ENCODE assay signal across 29 cellular contexts in the genomic region with DNA sequence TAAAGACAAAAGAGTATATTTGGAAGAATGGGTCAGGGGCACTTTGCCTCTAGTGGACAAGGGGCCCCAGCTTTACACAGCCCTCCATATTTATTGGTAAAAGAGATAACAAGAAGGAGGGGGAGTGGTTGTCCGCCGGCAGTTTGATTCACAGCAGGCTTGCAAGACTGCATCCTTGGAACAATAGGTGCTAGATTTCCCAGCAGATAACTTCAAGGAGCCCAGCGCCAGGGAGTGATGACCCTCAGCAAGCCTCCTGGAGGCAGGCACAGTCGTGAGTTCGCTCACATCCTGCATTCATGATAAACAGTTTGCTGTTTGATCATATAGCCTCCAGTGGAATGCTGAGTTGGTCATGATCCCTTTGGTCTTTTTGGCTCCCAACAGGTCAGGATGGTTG.
"Had no signal": no experiment of that assay in that cellular context is flagged by ENCODE, and none has a peak within 500 bp of the region (broad histone marks: within the 10 kb centered on the region; RNA-seq: fewer than 3 reads in every experiment).

No MANE protein-coding gene starts in this region.

- H3K27ac ChIP-seq: left lung, lower lobe of right lung, pancreas, prostate gland, tibial nerve, uterus had no signal

- H3K27ac Mint-ChIP-seq: mesothelial cell of epicardium; natural killer cell; stimulated activated memory B cell treated with anti-CD40 and anti-IgM and Interleukin-4, amounts not matched to agents 10 μg/mL and 1 μg/mL and 100 μg/mL, for 72 hours; stimulated activated naive CD8-positive, alpha-beta T cell treated with anti-CD3 and anti-CD28 coated beads, Interleukin-15, amount 100 ng/mL, for 72 hours; type B pancreatic cell had no signal

- H3K4me3 ChIP-seq: left lung, lower lobe of right lung, pancreas, prostate gland, tibial nerve, uterus had no signal

- H3K9me3 ChIP-seq: left lung, lower lobe of right lung, pancreas, prostate gland, tibial nerve, uterus had no signal

- ATAC-seq: left colon; left lung; lower lobe of right lung; natural killer cell; pancreas; right cardiac atrium; sciatic nerve; stimulated activated memory B cell treated with anti-CD40 and anti-IgM and Interleukin-4, amounts not matched to agents 10 μg/mL and 1 μg/mL and 100 μg/mL, for 72 hours; stimulated activated naive CD8-positive, alpha-beta T cell treated with anti-CD3 and anti-CD28 coated beads, Interleukin-15, amount 100 ng/mL, for 72 hours had no signal

- H3K4me1 ChIP-seq: left lung, lower lobe of right lung, pancreas, prostate gland, tibial nerve, uterus had no signal

- H3K36me3 Mint-ChIP-seq: immature natural killer cell; mesothelial cell of epicardium; naive B cell; natural killer cell; stimulated activated memory B cell treated with anti-CD40 and anti-IgM and Interleukin-4, amounts not matched to agents 10 μg/mL and 1 μg/mL and 100 μg/mL, for 72 hours; type B pancreatic cell had no signal

- H3K9me3 Mint-ChIP-seq: immature natural killer cell; mesothelial cell of epicardium; natural killer cell; stimulated activated memory B cell treated with anti-CD40 and anti-IgM and Interleukin-4, amounts not matched to agents 10 μg/mL and 1 μg/mL and 100 μg/mL, for 72 hours; stimulated activated naive CD8-positive, alpha-beta T cell treated with anti-CD3 and anti-CD28 coated beads, Interleukin-15, amount 100 ng/mL, for 72 hours; type B pancreatic cell had no signal

- H3K27me3 Mint-ChIP-seq: stimulated activated naive CD8-positive, alpha-beta T cell treated with anti-CD3 and anti-CD28 coated beads, Interleukin-15, amount 100 ng/mL, for 72 hours; type B pancreatic cell had no signal

- DNase-seq: hypothalamus; immature natural killer cell; kidney; left colon; left lung; lower lobe of right lung; mammary epithelial cell; mesenchymal stem cell; naive B cell; natural killer cell; nucleus accumbens; pancreas; retina; right cardiac atrium; small intestine; stimulated activated CD4-positive, alpha-beta T cell treated with anti-CD3 and anti-CD28 coated beads, Interleukin-1b, Interleukin-23, amount 100 ng/mL, for 48 hours; stimulated activated CD4-positive, alpha-beta T cell treated with anti-CD3 and anti-CD28 coated beads, Interleukin-2, amount 100 ng/mL, for 48 hours; stimulated activated CD4-positive, alpha-beta T cell treated with anti-CD3 and anti-CD28 coated beads, Interleukin-4, amount 100 ng/mL, for 4 hours; stimulated activated CD8-positive, alpha-beta memory T cell treated with anti-CD3 and anti-CD28 coated beads, Interleukin-4, amount 100 ng/mL, for 48 hours; stimulated activated naive CD4-positive, alpha-beta T cell treated with Interleukin-2 at 50 U/mL for 16 hours; stimulated activated naive CD8-positive, alpha-beta T cell treated with anti-CD3 and anti-CD28 coated beads, Interleukin-15, amount 100 ng/mL, for 72 hours; substantia nigra; uterus had no signal

- H3K4me1 Mint-ChIP-seq: immature natural killer cell; naive B cell; natural killer cell; stimulated activated memory B cell treated with anti-CD40 and anti-IgM and Interleukin-4, amounts not matched to agents 10 μg/mL and 1 μg/mL and 100 μg/mL, for 72 hours; stimulated activated naive CD8-positive, alpha-beta T cell treated with anti-CD3 and anti-CD28 coated beads, Interleukin-15, amount 100 ng/mL, for 72 hours had no signal

- H3K36me3 ChIP-seq: left lung, lower lobe of right lung, pancreas, prostate gland, tibial nerve, uterus had no signal

- H3K4me3 Mint-ChIP-seq: immature natural killer cell; mesothelial cell of epicardium; naive B cell; natural killer cell; stimulated activated memory B cell treated with anti-CD40 and anti-IgM and Interleukin-4, amounts not matched to agents 10 μg/mL and 1 μg/mL and 100 μg/mL, for 72 hours; stimulated activated naive CD8-positive, alpha-beta T cell treated with anti-CD3 and anti-CD28 coated beads, Interleukin-15, amount 100 ng/mL, for 72 hours; type B pancreatic cell had no signal

- H3K27me3 ChIP-seq: left lung, pancreas, tibial nerve, uterus had no signal
